In genomic region chr11:109424893-109425292, GRCh38 we compare ENCODE assay signal across 1 cellular context.
TF ChIP-seq lines count a peak whose summit lies in the region.

No MANE protein-coding gene starts in this region.

TF ChIP-seq in GM23338, 12 proteins besides CTCF, POLR2A, EP300 and RAD21 (continued from another document):
- TF ChIP-seq REST (IDR thresholded peaks at IDR 0.05; ENCODE audit: unreplicated experiment), result peak; percentile 86
